In genomic region chr3:25846282-25846681, GRCh38 we compare ENCODE assay signal across 24 cellular contexts. TPM values are rescaled to one million over a fixed set of nuclear protein-coding genes. Genes with fewer than 3 reads are reported as not detected.
"Had no signal": no experiment of that assay in that cellular context is flagged by ENCODE, and none has a peak within 500 bp of the region (broad histone marks: within the 10 kb centered on the region; RNA-seq: fewer than 3 reads in every experiment).

No MANE protein-coding gene starts in this region.

- H3K9me3 ChIP-seq: ascending aorta, breast epithelium, esophagus squamous epithelium had no signal

- H3K4me1 ChIP-seq: ascending aorta, breast epithelium, esophagus squamous epithelium had no signal

- H3K36me3 ChIP-seq: ascending aorta, breast epithelium, cardiac muscle cell, esophagus squamous epithelium had no signal

- FAIRE-seq: endothelial cell of umbilical vein had no signal

- H3K27me3 ChIP-seq: ascending aorta, breast epithelium, cardiac muscle cell, esophagus squamous epithelium had no signal

- DNase-seq: activated B cell treated with CpG ODN at 0.5 μM for 24 hours; activated CD4-positive, alpha-beta T cell treated with anti-CD3 and anti-CD28 coated beads for 48 hours; activated CD4-positive, alpha-beta T cell treated with anti-CD3 and anti-CD28 coated beads, Interleukin-2, amount 50 U/mL, for 1 hour; activated CD4-positive, alpha-beta T cell treated with anti-CD3 and anti-CD28 coated beads, Interleukin-2, amount 50 U/mL, for 48 hours; activated CD8-positive, alpha-beta memory T cell treated with anti-CD3 and anti-CD28 coated beads for 24 hours; activated CD8-positive, alpha-beta T cell treated with anti-CD3 and anti-CD28 coated beads for 36 hours; activated effector memory CD4-positive, alpha-beta T cell treated with anti-CD3 and anti-CD28 coated beads, Interleukin-2, amount 50 U/mL, for 16 hours; activated naive CD4-positive, alpha-beta T cell treated with anti-CD3 and anti-CD28 coated beads for 36 hours; activated naive CD8-positive, alpha-beta T cell treated with anti-CD3 and anti-CD28 coated beads, Interleukin-2, amount 10 ng/mL, durations not matched to agents 7 days and 5 days; activated T-cell treated with anti-CD3 and anti-CD28 coated beads, Interleukin-2, amount 50 U/mL, for 4 hours; cortex of kidney; dermis blood vessel endothelial cell; effector CD4-positive, alpha-beta T cell; effector memory CD8-positive, alpha-beta T cell; esophagus squamous epithelium; foreskin melanocyte; head of caudate nucleus; T-helper 2 cell had no signal

- H3K27ac ChIP-seq: ascending aorta, breast epithelium, cardiac muscle cell, epithelial cell of prostate, esophagus squamous epithelium, VCaP had no signal

- H3K4me3 ChIP-seq: ascending aorta, breast epithelium, cardiac muscle cell, esophagus squamous epithelium had no signal

RNA-seq across cellular contexts. Expression of gene OXSM, which starts 56.4 kb away (rescaled TPM):
- total RNA-seq: ascending aorta had no signal
